ENCODE assay signal across 8 cellular contexts in the genomic region with DNA sequence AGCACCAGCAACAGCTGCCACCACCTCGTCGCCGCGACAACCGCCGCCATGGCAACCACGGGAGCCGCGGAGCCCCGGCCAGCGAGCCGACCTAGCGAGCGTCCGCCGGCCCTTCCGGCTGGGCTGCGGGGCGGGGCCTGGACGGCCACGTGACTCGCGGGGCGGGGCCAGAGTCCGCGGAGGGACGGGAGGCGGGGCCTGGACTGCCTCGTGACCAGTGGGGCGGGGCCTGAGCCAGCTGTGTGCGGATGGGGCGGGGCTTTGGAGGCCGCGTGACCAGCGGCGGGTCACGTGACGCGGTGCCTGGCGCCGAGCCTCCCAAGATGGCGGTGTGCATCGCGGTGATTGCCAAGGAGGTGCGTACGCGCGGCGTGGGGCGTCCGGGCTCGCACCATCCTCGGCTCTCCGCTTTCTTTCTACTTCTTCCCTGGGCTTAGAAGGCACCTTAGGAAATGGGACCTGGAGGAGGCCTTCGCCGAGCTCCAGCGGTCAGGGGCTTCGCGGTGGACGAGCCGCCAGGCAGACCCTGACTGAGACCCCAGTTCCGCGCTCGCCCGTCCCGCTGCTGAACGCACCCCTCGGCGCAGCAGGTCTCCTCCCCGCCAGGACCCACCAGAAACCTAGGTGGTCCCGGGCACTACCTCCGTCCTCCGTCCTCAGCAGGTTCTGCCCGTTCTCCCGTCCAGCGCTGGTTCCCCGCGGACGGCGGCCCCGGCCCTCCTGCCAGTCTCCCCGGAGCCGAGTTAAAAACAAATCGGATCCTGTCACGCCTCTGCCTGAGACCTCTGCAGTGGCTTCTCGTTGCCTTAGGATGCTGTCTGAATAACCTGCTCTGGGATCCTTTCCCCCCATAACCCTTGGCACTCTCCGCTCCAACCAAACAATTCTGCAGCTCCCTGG. TPM values are rescaled to one million over a fixed set of nuclear protein-coding genes. Genes with fewer than 3 reads are reported as not detected.
DNase-seq lines count a peak whose midpoint lies in the region; ATAC-seq and TF ChIP-seq lines count a peak whose summit lies in the region.

A gene with protein sequence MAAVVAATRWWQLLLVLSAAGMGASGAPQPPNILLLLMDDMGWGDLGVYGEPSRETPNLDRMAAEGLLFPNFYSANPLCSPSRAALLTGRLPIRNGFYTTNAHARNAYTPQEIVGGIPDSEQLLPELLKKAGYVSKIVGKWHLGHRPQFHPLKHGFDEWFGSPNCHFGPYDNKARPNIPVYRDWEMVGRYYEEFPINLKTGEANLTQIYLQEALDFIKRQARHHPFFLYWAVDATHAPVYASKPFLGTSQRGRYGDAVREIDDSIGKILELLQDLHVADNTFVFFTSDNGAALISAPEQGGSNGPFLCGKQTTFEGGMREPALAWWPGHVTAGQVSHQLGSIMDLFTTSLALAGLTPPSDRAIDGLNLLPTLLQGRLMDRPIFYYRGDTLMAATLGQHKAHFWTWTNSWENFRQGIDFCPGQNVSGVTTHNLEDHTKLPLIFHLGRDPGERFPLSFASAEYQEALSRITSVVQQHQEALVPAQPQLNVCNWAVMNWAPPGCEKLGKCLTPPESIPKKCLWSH (minus strand): TSS at position 120 of the 900 bp plus-strand sequence. CDS start 70 bp downstream, at position 50.
A gene with protein sequence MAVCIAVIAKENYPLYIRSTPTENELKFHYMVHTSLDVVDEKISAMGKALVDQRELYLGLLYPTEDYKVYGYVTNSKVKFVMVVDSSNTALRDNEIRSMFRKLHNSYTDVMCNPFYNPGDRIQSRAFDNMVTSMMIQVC (plus strand): TSS at position 300 of the 900 bp plus-strand sequence. CDS start 24 bp downstream, at position 324.

- peak within 1 kb of the TSS; percentile 100 for H3K4me3 Mint-ChIP-seq in activated naive CD8-positive, alpha-beta T cell

- CTCF ChIA-PET in GM10248 (lab: Yijun Ruan, JAX) = interaction anchor here (0.6 to 2.7 kb wide), 25 partner anchors 11 to 384 kb away, joined by 3 to 37 read pairs (median 4); a partner anchor contains a TSS

- intact Hi-C loops in testis (cut with DNase I; ENCODE audit: low total_unique reads) = no loop called here

- TF ChIP-seq CTCF in GM10248 (IDR thresholded peaks at IDR 0.05; ENCODE audit: control extremely low read depth, extremely low read depth, low read depth, missing control alignments) (peak; percentile 2), osteoblast (IDR thresholded peaks at IDR 0.05; ENCODE audit: extremely low read depth, low read depth, low read length) (no peak), testis (IDR thresholded peaks at IDR 0.05) (peak in 1 of 3 experiments; percentile 18)

- peaks cover 15% of the 10 kb centered on the region for H3K4me1 ChIP-seq in osteoblast (ENCODE audit: insufficient read depth, low read length)
- H3K4me1 ChIP-seq in testis = peaks cover 37% of the 10 kb centered on the region

- no peaks in the 10 kb centered on the region for H3K9me3 Mint-ChIP-seq in activated naive CD8-positive, alpha-beta T cell (ENCODE audit: low read depth)

- peak; percentile 31 for TF ChIP-seq POLR2A in testis (IDR thresholded peaks at IDR 0.05)

- no peaks in the 10 kb centered on the region for H3K36me3 Mint-ChIP-seq in activated naive CD8-positive, alpha-beta T cell

- H4K20me1 ChIP-seq in osteoblast (ENCODE audit: insufficient read depth, low read length) = peaks cover 13% of the 10 kb centered on the region

- H3K4me3 ChIP-seq in osteoblast (ENCODE audit: insufficient read depth, low read length) (peak within 1 kb of the TSS; percentile 95), testis (peak within 1 kb of the TSS; percentile 84 to 92)

- peak within 1 kb of the TSS; percentile 98 for H3K4me2 ChIP-seq in osteoblast (ENCODE audit: insufficient read depth, low read length)

- peaks cover 34% of the 10 kb centered on the region for H3K4me1 Mint-ChIP-seq in activated naive CD8-positive, alpha-beta T cell (ENCODE audit: low read depth)

- H3K9me3 ChIP-seq in osteoblast (ENCODE audit: low read depth, low read length) = no peaks in the 10 kb centered on the region
- H3K9me3 ChIP-seq in testis = no peaks in the 10 kb centered on the region

- POLR2A ChIA-PET in GM10248 (lab: Yijun Ruan, JAX) = interaction anchor here (0.6 kb wide), 2 partner anchors 24 to 268 kb away, joined by 3 to 4 read pairs; no protein-coding TSS in a partner anchor

- H3K27me3 ChIP-seq in osteoblast (ENCODE audit: insufficient read depth, low read length) (no peaks in the 10 kb centered on the region), testis (no peaks in the 10 kb centered on the region)

- peak within 1 kb of the TSS; percentile 94 for H3K27ac Mint-ChIP-seq in activated naive CD8-positive, alpha-beta T cell

- peaks cover 24% of the 10 kb centered on the region for H3K36me3 ChIP-seq in osteoblast (ENCODE audit: insufficient read depth, low read length)
- no peaks in the 10 kb centered on the region for H3K36me3 ChIP-seq in testis (ENCODE audit: low read depth, missing control alignments)

- peaks cover 25% of the 10 kb centered on the region for H3K79me2 ChIP-seq in osteoblast (ENCODE audit: insufficient read depth, low read length)

- WGBS in testis, 2 donors = 0 to 1% methylated on average over 14 to 70 of the region's 87 CpGs

- peak; percentile 76 for ATAC-seq in HG02623 (IDR thresholded peaks at IDR 0.05; ENCODE audit: unreplicated experiment)

- DNase-seq in GM10248 (ENCODE audit: extremely low spot score) (peak; percentile 100), NCI-H1105 treated with DMSO at 0.1 percent for 48 hours (lab: John Stamatoyannopoulos, UW) (peak; percentile 81), SKM-1 treated with dmso at 0.1 percent for 144 hours (lab: John Stamatoyannopoulos, UW; ENCODE audit: unreplicated experiment) (peak; percentile 92), glomerular visceral epithelial cell (ENCODE audit: extremely low spot score) (peak; percentile 94), osteoblast (ENCODE audit: insufficient read length, low spot score, missing footprints) (peak; percentile 100), testis (peak; percentile 100)

- H3K27ac ChIP-seq in osteoblast (ENCODE audit: low read depth, low read length) (peak within 1 kb of the TSS; percentile 68), testis (peak within 1 kb of the TSS; percentile 83 to 88)

- H3K27me3 Mint-ChIP-seq in activated naive CD8-positive, alpha-beta T cell = no peaks in the 10 kb centered on the region

- H2AFZ ChIP-seq in osteoblast (ENCODE audit: low read length) = peak within 1 kb of the TSS; percentile 97

RNA-seq across cellular contexts. Expression of the first gene that starts in this region (rescaled TPM):
- total RNA-seq in osteoblast (43.6 and 48.1 TPM in 2 replicates), testis (10 to 100 TPM; 65.3 to 94.4 TPM)
- 55.9 TPM for polyA plus RNA-seq in testis (ENCODE audit: insufficient read depth, low read depth, low replicate concordance)

RNA-seq across cellular contexts. Expression of the second gene that starts in this region (rescaled TPM):
- total RNA-seq in osteoblast (43.1 and 47.7 TPM in 2 replicates), testis (10 to 100 TPM; 58.3 to 59.8 TPM)
- 216 TPM for polyA plus RNA-seq in testis (ENCODE audit: insufficient read depth, low read depth, low replicate concordance)

Comparison
In these comparisons a context has a peak if more than half of its experiments do, and no peak if none do; other contexts are left out.
1. Peak in every context shown above with its lines: DNase-seq, ATAC-seq, H3K4me3 ChIP-seq and H3K27ac ChIP-seq.